In the genomic region with DNA sequence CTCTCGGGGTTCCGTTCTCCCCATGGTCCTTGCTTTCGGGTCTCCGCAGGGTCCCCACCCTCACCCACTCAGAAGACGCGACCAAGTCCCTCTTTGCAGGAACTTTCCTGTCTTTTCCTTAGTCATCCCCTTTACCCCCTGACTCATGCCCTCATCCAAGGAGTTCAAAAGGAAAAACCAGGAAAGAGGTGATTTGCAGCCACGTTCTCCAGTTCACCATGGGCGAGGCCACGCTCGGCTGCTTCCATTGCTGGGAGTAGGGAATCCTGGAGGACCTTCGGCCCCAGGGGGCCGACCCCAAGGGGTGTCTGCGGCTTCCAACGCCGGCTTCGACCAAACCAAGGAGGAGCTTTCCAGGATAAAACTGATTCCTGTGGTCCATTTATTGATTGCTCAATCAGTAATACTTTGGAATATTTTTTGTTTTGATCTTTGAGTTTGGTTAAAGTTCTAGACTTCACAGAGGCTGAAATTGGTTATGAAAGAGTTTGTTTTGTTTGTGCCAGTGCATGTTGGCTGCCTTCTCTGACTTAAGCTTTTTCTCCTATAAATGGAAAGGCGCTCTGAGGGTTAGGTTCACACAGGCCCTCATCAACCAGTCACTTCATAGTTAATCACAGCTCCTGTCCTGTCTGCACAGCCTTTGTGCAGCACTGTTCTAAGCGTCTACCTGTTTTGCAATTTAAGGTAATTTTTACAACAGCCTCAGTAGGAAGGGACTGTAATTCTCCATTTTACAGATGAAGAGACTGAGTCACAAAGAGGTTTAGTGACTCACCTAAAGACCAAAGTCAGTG, we compare ENCODE assay signal across 8 cellular contexts. TPM values are rescaled to one million over a fixed set of nuclear protein-coding genes. Genes with fewer than 3 reads are reported as not detected.
DNase-seq lines count a peak whose midpoint lies in the region; ATAC-seq and TF ChIP-seq lines count a peak whose summit lies in the region.

No MANE protein-coding gene starts in this region.

- no peaks in the 10 kb centered on the region for H3K4me1 ChIP-seq in breast epithelium
- H3K4me1 ChIP-seq in mammary epithelial cell (ENCODE audit: insufficient read depth, low read length): no peaks in the 10 kb centered on the region
- peaks cover 10 to 21% of the 10 kb centered on the region in 2 donors for H3K4me1 ChIP-seq in ascending aorta

- CTCF ChIA-PET in mammary epithelial cell (lab: Charles Lee; ENCODE audit: low non-redundant PET): no interaction called here

- H3K27ac ChIP-seq in breast epithelium (peak overlapping the region; percentile 65 to 88), mammary epithelial cell (ENCODE audit: insufficient read depth, low read depth, low read length) (no peak overlapping the region), ascending aorta (peak overlapping the region; percentile 88 to 92)

- BruUV-seq in mammary epithelial cell (replicated peaks; lab: Mats Ljungman, UMichigan): no TSS peak

- H3K4me3 ChIP-seq in breast epithelium: peak overlapping the region; percentile 67 to 85 (median 82)
- no peak overlapping the region for H3K4me3 ChIP-seq in mammary epithelial cell (replicated peaks in 1 of 3; ENCODE audit: insufficient read depth in 1 of 3, low read depth in 2 of 3, low read length in 3 of 3)
- H3K4me3 ChIP-seq in ascending aorta: peak overlapping the region; percentile 88 to 99

- H3K27me3 ChIP-seq in breast epithelium (no peaks in the 10 kb centered on the region), mammary epithelial cell (ENCODE audit: insufficient read depth, low read length) (no peaks in the 10 kb centered on the region), ascending aorta (no peaks in the 10 kb centered on the region)

- intact Hi-C loops in breast epithelium (cut with DNase I; ENCODE audit: low total_unique reads): no loop called here
- intact Hi-C loops in mammary epithelial cell (cut with micrococcal nuclease): no loop called here
- intact Hi-C loops in ascending aorta (cut with DNase I): loop anchor here (2.0 kb wide), 1 partner anchor 73 kb away; no protein-coding TSS in a partner anchor

- ATAC-seq in stimulated activated naive CD8-positive, alpha-beta T cell treated with anti-CD3 and anti-CD28 coated beads, Interleukin-15, Interleukin-2, amounts not matched to agents 100 U/mL and 50 U/mL, for 24 hours: peak; percentile 26
- no peak for ATAC-seq in GM18867 (IDR thresholded peaks at IDR 0.05; ENCODE audit: unreplicated experiment)

- DNase-seq in breast epithelium (ENCODE audit: low spot score in 2 of 2) (no peak), mammary epithelial cell (no peak), ascending aorta (ENCODE audit: low spot score in 2 of 2) (no peak), iPS-NIHi7 (ENCODE audit: extremely low spot score) (peak; percentile 49), GDM1 (lab: John Stamatoyannopoulos, UW) (no peak), midbrain (lab: John Stamatoyannopoulos, UW) (no peak)
- DNase-seq in stimulated activated naive CD8-positive, alpha-beta T cell treated with anti-CD3 and anti-CD28 coated beads, Interleukin-15, Interleukin-2, amounts not matched to agents 100 U/mL and 50 U/mL, for 24 hours: no peak

- no peaks in the 10 kb centered on the region for H3K79me2 ChIP-seq in mammary epithelial cell (ENCODE audit: insufficient read depth, low read length)

- 83% methylated on average over 15 of the region's 18 CpGs for WGBS in mammary epithelial cell (ENCODE audit: low coverage, missing lambda C conversion rate)

- TF ChIP-seq CTCF in breast epithelium (IDR thresholded peaks at IDR 0.05): no peak
- no peak for TF ChIP-seq CTCF in mammary epithelial cell (conservative IDR thresholded peaks at IDR 0.05 in 1 of 2, IDR thresholded peaks at IDR 0.05 in 1 of 2; ENCODE audit: extremely low read depth in 1 of 2, insufficient read depth in 1 of 2, low read depth in 1 of 2, low read length in 2 of 2)
- no peak for TF ChIP-seq CTCF in ascending aorta (IDR thresholded peaks at IDR 0.05)

- no peaks in the 10 kb centered on the region for H3K9me3 ChIP-seq in breast epithelium
- no peaks in the 10 kb centered on the region for H3K9me3 ChIP-seq in mammary epithelial cell (replicated peaks; ENCODE audit: insufficient read depth, low read length)
- H3K9me3 ChIP-seq in ascending aorta: no peaks in the 10 kb centered on the region

- in situ Hi-C loops in mammary epithelial cell (cut with MboI; ENCODE audit: low sequenced_read_pairs in 2 of 2): no loop called here

- H3K36me3 ChIP-seq in breast epithelium (no peaks in the 10 kb centered on the region), mammary epithelial cell (ENCODE audit: insufficient read depth, low read length) (no peaks in the 10 kb centered on the region), ascending aorta (no peaks in the 10 kb centered on the region)

- no peak overlapping the region for H2AFZ ChIP-seq in mammary epithelial cell (ENCODE audit: low read depth, low read length)

- H3K9ac ChIP-seq in mammary epithelial cell (ENCODE audit: insufficient read depth, low read length): no peak overlapping the region

- dilution Hi-C loops in mammary epithelial cell (cut with HindIII; ENCODE audit: low sequenced_read_pairs): no loop called here

- no peaks in the 10 kb centered on the region for H4K20me1 ChIP-seq in mammary epithelial cell (ENCODE audit: insufficient read depth, low read length)

- no peak overlapping the region for H3K4me2 ChIP-seq in mammary epithelial cell (ENCODE audit: insufficient read depth, low read depth, low read length)

- no peak for TF ChIP-seq POLR2A in breast epithelium (IDR thresholded peaks at IDR 0.05)

RNA-seq across cellular contexts. Expression of a gene that starts 0.8 kb away (rescaled TPM):
- 100 to 1,000 TPM in 1 of 3 donors, 10 to 100 TPM in 2; 56.4 to 433 (median 63.4) TPM for total RNA-seq in breast epithelium
- under 1 TPM in 1 of 2 donors, not detected in 1; 0.38 TPM for total RNA-seq in mammary epithelial cell
- not detected for polyA plus RNA-seq in mammary epithelial cell
- polyA minus RNA-seq in mammary epithelial cell: not detected
- 66.4 TPM for total RNA-seq in ascending aorta

Comparison
In these comparisons a context has a peak if more than half of its experiments do, and no peak if none do; other contexts are left out.
1. H3K4me3 ChIP-seq: peak in breast epithelium (3 of 3) and ascending aorta (2 of 2); none in mammary epithelial cell (0 of 3).
2. RNA of a gene that starts 0.8 kb away (total RNA-seq): 66.4 TPM in ascending aorta (single experiment) and 56.4 to 433 TPM in breast epithelium; 0.38 TPM in mammary epithelial cell; every median in the first group is over 10 times any median in the second.